In the genomic region with DNA sequence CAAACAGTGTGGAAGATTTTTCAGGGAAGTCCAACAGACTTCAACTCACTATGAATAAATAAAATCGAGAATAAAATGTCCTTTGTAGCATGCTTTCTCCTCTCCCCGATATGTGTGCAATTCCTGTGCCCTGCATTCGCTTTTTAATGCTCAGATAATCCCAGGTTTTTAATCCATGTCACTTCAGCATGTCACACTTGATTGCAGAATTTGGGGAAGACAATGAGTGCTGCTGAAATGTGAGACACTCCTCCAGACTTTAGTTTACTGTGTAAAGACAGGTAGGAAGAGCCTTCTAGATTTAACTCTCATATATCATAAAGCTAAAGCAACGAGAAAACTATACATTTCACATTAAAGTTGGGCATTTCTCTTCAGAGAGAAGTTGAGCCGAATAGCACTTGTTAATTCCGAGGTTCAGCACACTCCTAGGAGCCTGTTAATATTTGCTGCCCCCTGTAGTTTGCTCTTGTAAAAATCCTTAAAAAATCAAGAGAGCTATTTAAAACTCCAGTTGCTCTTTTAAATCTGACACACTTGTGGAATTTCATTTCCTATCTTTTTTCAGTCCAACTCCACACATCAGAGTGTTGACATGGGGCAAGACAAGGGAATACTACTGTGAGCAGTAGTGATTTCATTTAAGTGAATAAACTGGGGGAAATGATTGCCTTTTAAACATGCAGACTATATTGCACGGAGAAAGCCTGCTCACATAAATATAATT, we compare ENCODE assay signal across 1 cellular context.
TF ChIP-seq lines count a peak whose summit lies in the region.

No MANE protein-coding gene starts in this region.

TF ChIP-seq in H1, 55 proteins besides CTCF, POLR2A, EP300 and RAD21 (continued from another document):
- TF ChIP-seq, protein P1, sequence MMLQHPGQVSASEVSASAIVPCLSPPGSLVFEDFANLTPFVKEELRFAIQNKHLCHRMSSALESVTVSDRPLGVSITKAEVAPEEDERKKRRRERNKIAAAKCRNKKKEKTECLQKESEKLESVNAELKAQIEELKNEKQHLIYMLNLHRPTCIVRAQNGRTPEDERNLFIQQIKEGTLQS (IDR thresholded peaks at IDR 0.05; ENCODE audit: insufficient read depth, low read depth, low read length), result no peak
